Comparison of ENCODE assay signal across 1 cellular context in the genomic region with DNA sequence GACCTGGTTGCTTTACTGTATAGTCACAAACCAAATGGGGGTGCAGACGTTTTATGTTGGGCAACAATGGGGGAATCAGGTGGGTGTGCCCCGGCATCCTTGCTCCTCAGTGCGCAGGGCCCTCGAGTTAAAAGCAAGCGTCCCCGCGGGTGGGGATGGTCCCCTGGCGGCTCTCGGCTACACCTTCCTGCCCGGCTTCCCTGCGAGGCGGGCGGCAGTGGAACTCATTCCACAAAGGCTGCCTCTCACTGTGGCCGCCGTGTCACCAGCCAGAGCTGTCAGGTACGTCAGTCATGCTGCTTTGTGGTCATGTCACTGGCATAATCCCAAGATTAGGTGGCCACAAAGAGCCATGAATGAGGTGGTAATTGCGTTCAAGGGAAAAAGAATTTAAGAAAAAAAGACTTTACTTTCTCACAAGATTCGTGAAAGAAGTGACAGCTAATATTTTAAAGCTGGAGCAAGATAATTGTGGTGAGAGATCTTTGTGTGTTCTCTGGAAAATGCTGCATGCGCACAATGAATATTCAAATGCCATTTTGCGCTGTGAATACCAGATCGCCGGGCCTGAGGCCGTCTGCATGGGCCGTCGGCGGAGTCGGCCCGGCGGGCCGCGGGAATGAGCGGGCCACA.
TF ChIP-seq lines count a peak whose summit lies in the region.

No MANE protein-coding gene starts in this region.

TF ChIP-seq in GM12878, 131 proteins besides CTCF, POLR2A, EP300 and RAD21 (continued from another document):
- TF ChIP-seq, protein P1, sequence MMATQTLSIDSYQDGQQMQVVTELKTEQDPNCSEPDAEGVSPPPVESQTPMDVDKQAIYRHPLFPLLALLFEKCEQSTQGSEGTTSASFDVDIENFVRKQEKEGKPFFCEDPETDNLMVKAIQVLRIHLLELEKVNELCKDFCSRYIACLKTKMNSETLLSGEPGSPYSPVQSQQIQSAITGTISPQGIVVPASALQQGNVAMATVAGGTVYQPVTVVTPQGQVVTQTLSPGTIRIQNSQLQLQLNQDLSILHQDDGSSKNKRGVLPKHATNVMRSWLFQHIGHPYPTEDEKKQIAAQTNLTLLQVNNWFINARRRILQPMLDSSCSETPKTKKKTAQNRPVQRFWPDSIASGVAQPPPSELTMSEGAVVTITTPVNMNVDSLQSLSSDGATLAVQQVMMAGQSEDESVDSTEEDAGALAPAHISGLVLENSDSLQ (IDR thresholded peaks at IDR 0.05) = peak; percentile 81
- TF ChIP-seq ZNF622 (IDR thresholded peaks at IDR 0.05) = no peak
